Comparison of ENCODE assay signal across 9 cellular contexts in the genomic region with DNA sequence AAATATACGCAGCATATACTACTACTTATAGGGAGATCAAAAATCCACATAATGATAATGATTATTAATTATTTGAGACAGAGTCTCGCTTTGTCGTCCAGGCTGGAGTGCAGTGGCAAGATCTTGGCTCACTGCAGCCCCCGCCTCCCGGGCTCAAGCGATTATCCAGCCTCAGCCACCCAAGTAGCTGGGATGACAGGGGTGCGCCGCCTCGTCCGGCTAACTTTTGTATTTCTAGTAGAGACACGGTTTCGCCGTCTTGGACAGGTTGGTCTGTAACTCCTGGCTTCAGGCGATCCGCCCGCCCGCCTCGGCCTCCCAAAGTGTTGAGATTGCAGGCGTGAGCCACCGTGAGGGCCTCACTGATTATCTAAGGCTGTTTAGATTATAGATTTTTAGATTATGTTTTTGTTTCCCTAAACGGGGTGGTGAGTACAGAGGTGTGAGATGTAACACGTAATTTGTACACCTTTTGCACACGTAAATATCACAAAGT. TPM values are rescaled to one million over a fixed set of nuclear protein-coding genes. Genes with fewer than 3 reads are reported as not detected.
DNase-seq lines count a peak whose midpoint lies in the region; ATAC-seq and TF ChIP-seq lines count a peak whose summit lies in the region.
"Had no signal": no experiment of that assay in that cellular context is flagged by ENCODE, and none has a peak within 500 bp of the region (broad histone marks: within the 10 kb centered on the region; RNA-seq: fewer than 3 reads in every experiment).

No MANE protein-coding gene starts in this region.

- ATAC-seq in GM18867 (IDR thresholded peaks at IDR 0.05; ENCODE audit: unreplicated experiment): no peak

- no peaks in the 10 kb centered on the region for H3K27me3 ChIP-seq in liver (ENCODE audit: control insufficient read depth in 4 of 4, insufficient read depth in 4 of 4, low read length in 3 of 4)

- H3K27me3 Mint-ChIP-seq in T-helper 1 cell treated with Interleukin-12 subunit alpha and Interleukin-12 subunit beta and Interleukin-4 antibody, amounts not matched to agents 30 μg/mL and 1 μg/mL, for 36 hours (ENCODE audit: low read depth): no peaks in the 10 kb centered on the region
- no peaks in the 10 kb centered on the region for H3K27me3 Mint-ChIP-seq in activated naive CD8-positive, alpha-beta T cell

- no peak for TF ChIP-seq CTCF in liver (IDR thresholded peaks at IDR 0.05; ENCODE audit: low read depth, low read length, missing input control)

- H3K27ac Mint-ChIP-seq in T-helper 1 cell treated with Interleukin-12 subunit alpha and Interleukin-12 subunit beta and Interleukin-4 antibody, amounts not matched to agents 30 μg/mL and 1 μg/mL, for 36 hours: peak overlapping the region; percentile 83
- H3K27ac Mint-ChIP-seq in activated naive CD8-positive, alpha-beta T cell: peak overlapping the region; percentile 82

- peaks cover 3% of the 10 kb centered on the region for H3K36me3 Mint-ChIP-seq in T-helper 1 cell treated with Interleukin-12 subunit alpha and Interleukin-12 subunit beta and Interleukin-4 antibody, amounts not matched to agents 30 μg/mL and 1 μg/mL, for 36 hours (ENCODE audit: low read depth)
- peaks cover 4% of the 10 kb centered on the region for H3K36me3 Mint-ChIP-seq in activated naive CD8-positive, alpha-beta T cell

- H3K4me3 Mint-ChIP-seq in T-helper 1 cell treated with Interleukin-12 subunit alpha and Interleukin-12 subunit beta and Interleukin-4 antibody, amounts not matched to agents 30 μg/mL and 1 μg/mL, for 36 hours: peak overlapping the region; percentile 72
- H3K4me3 Mint-ChIP-seq in activated naive CD8-positive, alpha-beta T cell: peak overlapping the region; percentile 80

- H3K9me3 Mint-ChIP-seq in T-helper 1 cell treated with Interleukin-12 subunit alpha and Interleukin-12 subunit beta and Interleukin-4 antibody, amounts not matched to agents 30 μg/mL and 1 μg/mL, for 36 hours: no peaks in the 10 kb centered on the region
- H3K9me3 Mint-ChIP-seq in activated naive CD8-positive, alpha-beta T cell (ENCODE audit: low read depth): no peaks in the 10 kb centered on the region

- peaks cover 9 to 28% (median 19%) of the 10 kb centered on the region in 4 donors for H3K4me1 ChIP-seq in liver (ENCODE audit: control insufficient read depth in 4 of 4, insufficient read depth in 4 of 4, low read length in 3 of 4)

- H3K9ac ChIP-seq in liver (ENCODE audit: low read depth in 1 of 2, low read length in 2 of 2): peak overlapping the region in 1 of 2 donors; percentile 63

- peak overlapping the region in 1 of 3 donors; percentile 36 for H3K4me3 ChIP-seq in liver (ENCODE audit: low read depth in 1 of 3, low read length in 3 of 3)

- no peak for TF ChIP-seq RAD21 in liver (IDR thresholded peaks at IDR 0.05)

- peak overlapping the region; percentile 51 to 83 for H3K27ac ChIP-seq in liver (ENCODE audit: low read depth in 1 of 2, low read length in 2 of 2)
- H3K27ac ChIP-seq in substantia nigra (ENCODE audit: low read depth, low read length, poor library complexity, severe bottlenecking): peak overlapping the region; percentile 84

- H3K36me3 ChIP-seq in liver (ENCODE audit: control insufficient read depth in 4 of 4, insufficient read depth in 3 of 4, low read depth in 1 of 4, low read length in 3 of 4): no peaks in the 10 kb centered on the region

- no peaks in the 10 kb centered on the region for H3K9me3 ChIP-seq in liver (ENCODE audit: control insufficient read depth in 4 of 4, low read length in 3 of 4)
- H3K9me3 ChIP-seq: HAP-1 had no signal

- peaks cover 27% of the 10 kb centered on the region for H3K4me1 Mint-ChIP-seq in T-helper 1 cell treated with Interleukin-12 subunit alpha and Interleukin-12 subunit beta and Interleukin-4 antibody, amounts not matched to agents 30 μg/mL and 1 μg/mL, for 36 hours (ENCODE audit: low read depth)
- H3K4me1 Mint-ChIP-seq in activated naive CD8-positive, alpha-beta T cell (ENCODE audit: low read depth): peaks cover 33% of the 10 kb centered on the region

- DNase-seq in T-helper 1 cell: no peak
- DNase-seq in substantia nigra (lab: John Stamatoyannopoulos, UW): peak in 6 of 49 donors; percentile 22 to 60 (median 31)
- DNase-seq in NCI-H345 treated with DMSO at 0.1 percent for 48 hours (lab: John Stamatoyannopoulos, UW; ENCODE audit: unreplicated experiment): no peak
- DNase-seq in SHP77 (lab: John Stamatoyannopoulos, UW): no peak

- 73% methylated on average over 23 of the region's 23 CpGs for WGBS in liver

TF ChIP-seq in liver, 16 proteins besides CTCF, POLR2A, EP300 and RAD21:
- TF ChIP-seq HNF4A (conservative IDR thresholded peaks at IDR 0.05): no peak
- TF ChIP-seq JUND (IDR thresholded peaks at IDR 0.05): no peak
- TF ChIP-seq, protein P1, sequence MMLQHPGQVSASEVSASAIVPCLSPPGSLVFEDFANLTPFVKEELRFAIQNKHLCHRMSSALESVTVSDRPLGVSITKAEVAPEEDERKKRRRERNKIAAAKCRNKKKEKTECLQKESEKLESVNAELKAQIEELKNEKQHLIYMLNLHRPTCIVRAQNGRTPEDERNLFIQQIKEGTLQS (IDR thresholded peaks at IDR 0.05): no peak
- TF ChIP-seq, protein P2, sequence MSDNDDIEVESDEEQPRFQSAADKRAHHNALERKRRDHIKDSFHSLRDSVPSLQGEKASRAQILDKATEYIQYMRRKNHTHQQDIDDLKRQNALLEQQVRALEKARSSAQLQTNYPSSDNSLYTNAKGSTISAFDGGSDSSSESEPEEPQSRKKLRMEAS (IDR thresholded peaks at IDR 0.05): no peak
- TF ChIP-seq GABPA (IDR thresholded peaks at IDR 0.05 in 1 of 2, conservative IDR thresholded peaks at IDR 0.05 in 1 of 2): no peak
- no peak for TF ChIP-seq ZBTB33 (IDR thresholded peaks at IDR 0.05)
TF ChIP-seq in liver: peak in this region for 0.

RNA-seq across cellular contexts. Expression of gene SLC25A33, which starts 0.5 kb away (rescaled TPM):
- total RNA-seq in liver: 10 to 100 TPM in 1 of 2 donors, 1 to 10 TPM in 1; 6.9 to 19.1 TPM
- polyA plus RNA-seq in liver: 10 to 100 TPM in 1 of 2 donors, 1 to 10 TPM in 1; 9.0 to 12.3 TPM

RNA-seq across cellular contexts. Expression of gene TMEM201, which starts 50.0 kb away (rescaled TPM):
- total RNA-seq in liver: 1 to 10 TPM; 2.9 to 3.5 TPM
- polyA plus RNA-seq in liver: 1 to 10 TPM; 1.5 to 2.8 TPM
